ENCODE assay signal across 20 cellular contexts in genomic region chr20:41526327-41526726, GRCh38.
DNase-seq lines count a peak whose midpoint lies in the region; ATAC-seq and TF ChIP-seq lines count a peak whose summit lies in the region.
"Had no signal": no experiment of that assay in that cellular context is flagged by ENCODE, and none has a peak within 500 bp of the region (broad histone marks: within the 10 kb centered on the region; RNA-seq: fewer than 3 reads in every experiment).

No MANE protein-coding gene starts in this region.

- H3K4me1 ChIP-seq in ACC112 (ENCODE audit: control insufficient read depth, insufficient read depth, low read length, unreplicated experiment) (peaks cover 17% of the 10 kb centered on the region), heart right ventricle (peaks cover 0 to 40% (median 33%) of the 10 kb centered on the region in 9 donors), aorta (ENCODE audit: control insufficient read depth in 1 of 2, insufficient read depth in 2 of 2, low read length in 2 of 2) (peaks cover 2 to 7% of the 10 kb centered on the region in 2 donors), smooth muscle cell (ENCODE audit: low read depth) (no peaks in the 10 kb centered on the region)

- H3K27ac ChIP-seq in ACC112 (ENCODE audit: low read depth, low read length) (no peak overlapping the region), heart right ventricle (no peak overlapping the region), aorta (ENCODE audit: low read depth in 1 of 2, low read length in 2 of 2) (no peak overlapping the region), smooth muscle cell (ENCODE audit: low read depth) (no peak overlapping the region)
- H3K27ac ChIP-seq: psoas muscle, SJCRH30, suprapubic skin had no signal

- H3K79me2 ChIP-seq in ACC112 (ENCODE audit: control insufficient read depth, insufficient read depth, low read length, unreplicated experiment) (no peaks in the 10 kb centered on the region), smooth muscle cell (ENCODE audit: low read depth) (peaks cover 44% of the 10 kb centered on the region)

- no peaks in the 10 kb centered on the region for H3K27me3 Mint-ChIP-seq in activated T-helper 17 cell treated with anti-CD3 and anti-CD28 coated beads, Interleukin-2, amount 50 U/mL, for 72 hours
- H3K27me3 Mint-ChIP-seq in nephron (ENCODE audit: low read depth): no peaks in the 10 kb centered on the region
- H3K27me3 Mint-ChIP-seq: activated CD4-positive, alpha-beta T cell treated with anti-CD3 and anti-CD28 coated beads, Interleukin-2, amount 10 ng/mL, durations not matched to agents 7 days and 5 days had no signal

- H3K9me3 Mint-ChIP-seq in activated T-helper 17 cell treated with anti-CD3 and anti-CD28 coated beads, Interleukin-2, amount 50 U/mL, for 72 hours: no peaks in the 10 kb centered on the region
- H3K9me3 Mint-ChIP-seq in nephron: no peaks in the 10 kb centered on the region
- H3K9me3 Mint-ChIP-seq: activated CD4-positive, alpha-beta T cell treated with anti-CD3 and anti-CD28 coated beads, Interleukin-2, amount 10 ng/mL, durations not matched to agents 7 days and 5 days; neural crest cell had no signal

- H3F3A ChIP-seq in smooth muscle cell (ENCODE audit: low read depth): no peaks in the 10 kb centered on the region

- no peak for ATAC-seq in activated T-helper 17 cell treated with anti-CD3 and anti-CD28 coated beads, Interleukin-2, amount 50 U/mL, for 72 hours (replicated peaks)
- ATAC-seq in heart right ventricle: peak in 6 of 8 donors; percentile 49 to 66 (median 62)
- no peak for ATAC-seq in aorta (ENCODE audit: low FRiP score)
- ATAC-seq: psoas muscle had no signal

- H3K4me3 Mint-ChIP-seq in activated T-helper 17 cell treated with anti-CD3 and anti-CD28 coated beads, Interleukin-2, amount 50 U/mL, for 72 hours: no peak overlapping the region
- H3K4me3 Mint-ChIP-seq in nephron: no peak overlapping the region
- H3K4me3 Mint-ChIP-seq: activated CD4-positive, alpha-beta T cell treated with anti-CD3 and anti-CD28 coated beads, Interleukin-2, amount 10 ng/mL, durations not matched to agents 7 days and 5 days; neural crest cell had no signal

- H3K36me3 Mint-ChIP-seq in activated T-helper 17 cell treated with anti-CD3 and anti-CD28 coated beads, Interleukin-2, amount 50 U/mL, for 72 hours (ENCODE audit: low read depth): peaks cover 17% of the 10 kb centered on the region
- H3K36me3 Mint-ChIP-seq in nephron (ENCODE audit: low read depth): peaks cover 29% of the 10 kb centered on the region

- H2AFZ ChIP-seq in ACC112 (ENCODE audit: low read length, unreplicated experiment) (no peak overlapping the region), smooth muscle cell (ENCODE audit: low read depth) (no peak overlapping the region)

- peaks cover 98% of the 10 kb centered on the region for H4K20me1 ChIP-seq in smooth muscle cell (ENCODE audit: low read depth)

- H3K4me3 ChIP-seq in ACC112 (ENCODE audit: low read depth, low read length) (peak overlapping the region; percentile 71; the same call in 1 of the 2 replicates), heart right ventricle (no peak overlapping the region), aorta (ENCODE audit: low read length in 2 of 2) (no peak overlapping the region), smooth muscle cell (no peak overlapping the region)
- H3K4me3 ChIP-seq: psoas muscle, SJCRH30, suprapubic skin had no signal

- H3K4me1 Mint-ChIP-seq in activated T-helper 17 cell treated with anti-CD3 and anti-CD28 coated beads, Interleukin-2, amount 50 U/mL, for 72 hours: peaks cover 32% of the 10 kb centered on the region
- H3K4me1 Mint-ChIP-seq in nephron: peaks cover 38% of the 10 kb centered on the region
- H3K4me1 Mint-ChIP-seq: neural crest cell had no signal

- H3K27me3 ChIP-seq in ACC112 (ENCODE audit: insufficient read depth, low read length) (no peaks in the 10 kb centered on the region), heart right ventricle (no peaks in the 10 kb centered on the region), aorta (ENCODE audit: control insufficient read depth in 1 of 2, insufficient read depth in 2 of 2, low read length in 1 of 2) (no peaks in the 10 kb centered on the region), smooth muscle cell (ENCODE audit: low read depth) (no peaks in the 10 kb centered on the region)
- H3K27me3 ChIP-seq: SJCRH30, suprapubic skin had no signal

- DNase-seq in heart right ventricle (no peak), NCI-H510A (lab: John Stamatoyannopoulos, UW) (no peak), islet precursor cell (no peak), aorta (no peak), smooth muscle cell (lab: John Stamatoyannopoulos, UW; ENCODE audit: unreplicated experiment) (no peak)
- DNase-seq: activated CD4-positive, alpha-beta T cell treated with anti-CD3 and anti-CD28 coated beads, Interleukin-2, amount 10 ng/mL, durations not matched to agents 7 days and 5 days; activated CD8-positive, alpha-beta memory T cell treated with anti-CD3 and anti-CD28 coated beads, Interleukin-2, amount 50 U/mL, for 4 hours; activated effector memory CD4-positive, alpha-beta T cell treated with anti-CD3 and anti-CD28 coated beads, Interleukin-2, amount 50 U/mL, for 16 hours; midbrain; NCI-H1436; NCI-H526 treated with DMSO at 0.1 percent for 48 hours; OCI-M1; psoas muscle; SJCRH30; T-helper 1 cell had no signal

- intact Hi-C loops in heart right ventricle (cut with DNase I) (loop anchor here in 4 of 10 donors (5.0 to 10.0 kb wide), 3 partner anchors 88 to 168 kb away; partner anchors contain the start of gene CHD6 (in 3 of the 4)), aorta (cut with DNase I) (no loop called here)

- no peak overlapping the region for H3K4me2 ChIP-seq in smooth muscle cell

- TF ChIP-seq CTCF in heart right ventricle (IDR thresholded peaks at IDR 0.05) (no peak), nephron (IDR thresholded peaks at IDR 0.05; ENCODE audit: unreplicated experiment in 3 of 3) (no peak), smooth muscle cell (IDR thresholded peaks at IDR 0.05; ENCODE audit: borderline replicate concordance, insufficient read depth, poor library complexity, severe bottlenecking) (no peak)

- no peak overlapping the region for H3K9ac ChIP-seq in smooth muscle cell (ENCODE audit: low read depth)

- H3K36me3 ChIP-seq in ACC112 (ENCODE audit: insufficient read depth, low read length) (0 out of 2 replicates have a peak, but pooled peaks cover 2% of the 10 kb centered on the region), heart right ventricle (peaks cover 0 to 27% (median 1%) of the 10 kb centered on the region in 9 donors), aorta (ENCODE audit: control insufficient read depth in 1 of 2, insufficient read depth in 2 of 2, low read length in 1 of 2) (no peaks in the 10 kb centered on the region), smooth muscle cell (ENCODE audit: low read depth) (no peaks in the 10 kb centered on the region)

- peak overlapping the region; percentile 66 for H3K27ac Mint-ChIP-seq in activated T-helper 17 cell treated with anti-CD3 and anti-CD28 coated beads, Interleukin-2, amount 50 U/mL, for 72 hours
- H3K27ac Mint-ChIP-seq in nephron: peak overlapping the region in 2 of 3 experiments; percentile 78 to 85
- H3K27ac Mint-ChIP-seq: activated CD4-positive, alpha-beta T cell treated with anti-CD3 and anti-CD28 coated beads, Interleukin-2, amount 10 ng/mL, durations not matched to agents 7 days and 5 days had no signal

- H3K9me3 ChIP-seq in heart right ventricle (no peaks in the 10 kb centered on the region), aorta (ENCODE audit: control insufficient read depth, low read length) (no peaks in the 10 kb centered on the region), smooth muscle cell (replicated peaks; ENCODE audit: low read depth) (no peaks in the 10 kb centered on the region)
- H3K9me3 ChIP-seq: psoas muscle, SJCRH30, suprapubic skin had no signal

- 43 to 46% methylated on average over 3 of the region's 3 CpGs for WGBS in heart right ventricle, 2 donors
- WGBS in aorta, 2 donors: 76 to 78% methylated on average over 3 of the region's 3 CpGs
- 54% methylated on average over 3 of the region's 3 CpGs for WGBS in smooth muscle cell (ENCODE audit: low lambda C conversion rate)

Comparison
In these comparisons a context has a peak if more than half of its experiments do, and no peak if none do; other contexts are left out.
1. ATAC-seq: peak in heart right ventricle (6 of 8); none in activated T-helper 17 cell treated with anti-CD3 and anti-CD28 coated beads, Interleukin-2, amount 50 U/mL, for 72 hours (single experiment) and aorta (single experiment).